1 cellular context compared by ENCODE assay signal in the genomic region with DNA sequence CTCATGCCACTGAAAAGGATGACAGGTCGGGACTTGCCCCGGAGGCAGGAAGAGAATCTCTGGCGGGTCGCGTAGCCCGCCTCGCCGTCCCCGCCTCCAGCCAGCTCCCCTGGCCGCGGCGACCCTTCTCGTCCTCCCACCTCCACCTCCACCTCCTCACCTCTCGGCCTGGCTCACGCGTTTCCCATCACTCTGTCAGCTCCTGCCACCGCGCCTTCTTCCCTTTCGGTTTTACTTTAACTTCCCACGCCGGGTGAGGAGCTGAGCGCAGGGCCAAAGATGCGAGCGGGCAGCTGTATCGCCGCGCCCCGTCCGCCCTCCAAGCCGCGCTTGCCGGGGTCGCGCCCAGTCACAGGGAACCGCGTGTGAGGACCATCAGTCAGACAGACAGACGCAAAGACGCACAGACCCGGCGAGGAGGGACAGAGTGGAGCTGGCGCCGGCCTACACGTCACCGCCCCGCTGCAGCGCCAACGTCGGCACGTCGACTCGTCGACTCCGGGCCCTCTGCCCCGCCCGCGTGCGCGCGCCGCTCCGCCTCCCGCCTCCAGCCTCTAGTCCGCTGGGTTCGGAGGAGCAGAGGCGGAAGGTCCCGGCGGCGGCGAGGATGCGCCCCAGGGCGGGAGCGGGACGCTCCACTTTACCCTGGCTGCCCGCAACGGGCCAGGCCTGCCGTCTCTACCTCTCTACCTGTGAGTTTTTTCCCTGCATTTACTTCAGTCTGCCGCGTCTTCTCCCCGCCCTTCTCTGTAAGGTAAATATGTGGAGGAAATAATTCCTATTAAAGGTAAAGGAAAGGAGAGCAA.
TF ChIP-seq lines count a peak whose summit lies in the region.

A gene with protein sequence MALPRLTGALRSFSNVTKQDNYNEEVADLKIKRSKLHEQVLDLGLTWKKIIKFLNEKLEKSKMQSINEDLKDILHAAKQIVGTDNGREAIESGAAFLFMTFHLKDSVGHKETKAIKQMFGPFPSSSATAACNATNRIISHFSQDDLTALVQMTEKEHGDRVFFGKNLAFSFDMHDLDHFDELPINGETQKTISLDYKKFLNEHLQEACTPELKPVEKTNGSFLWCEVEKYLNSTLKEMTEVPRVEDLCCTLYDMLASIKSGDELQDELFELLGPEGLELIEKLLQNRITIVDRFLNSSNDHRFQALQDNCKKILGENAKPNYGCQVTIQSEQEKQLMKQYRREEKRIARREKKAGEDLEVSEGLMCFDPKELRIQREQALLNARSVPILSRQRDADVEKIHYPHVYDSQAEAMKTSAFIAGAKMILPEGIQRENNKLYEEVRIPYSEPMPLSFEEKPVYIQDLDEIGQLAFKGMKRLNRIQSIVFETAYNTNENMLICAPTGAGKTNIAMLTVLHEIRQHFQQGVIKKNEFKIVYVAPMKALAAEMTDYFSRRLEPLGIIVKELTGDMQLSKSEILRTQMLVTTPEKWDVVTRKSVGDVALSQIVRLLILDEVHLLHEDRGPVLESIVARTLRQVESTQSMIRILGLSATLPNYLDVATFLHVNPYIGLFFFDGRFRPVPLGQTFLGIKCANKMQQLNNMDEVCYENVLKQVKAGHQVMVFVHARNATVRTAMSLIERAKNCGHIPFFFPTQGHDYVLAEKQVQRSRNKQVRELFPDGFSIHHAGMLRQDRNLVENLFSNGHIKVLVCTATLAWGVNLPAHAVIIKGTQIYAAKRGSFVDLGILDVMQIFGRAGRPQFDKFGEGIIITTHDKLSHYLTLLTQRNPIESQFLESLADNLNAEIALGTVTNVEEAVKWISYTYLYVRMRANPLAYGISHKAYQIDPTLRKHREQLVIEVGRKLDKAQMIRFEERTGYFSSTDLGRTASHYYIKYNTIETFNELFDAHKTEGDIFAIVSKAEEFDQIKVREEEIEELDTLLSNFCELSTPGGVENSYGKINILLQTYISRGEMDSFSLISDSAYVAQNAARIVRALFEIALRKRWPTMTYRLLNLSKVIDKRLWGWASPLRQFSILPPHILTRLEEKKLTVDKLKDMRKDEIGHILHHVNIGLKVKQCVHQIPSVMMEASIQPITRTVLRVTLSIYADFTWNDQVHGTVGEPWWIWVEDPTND (N-terminal part only) (minus strand): TSS at position 429 of the 806 bp plus-strand sequence. CDS start 13,332 bp downstream, outside the sequence.

TF ChIP-seq in HepG2, 621 proteins besides CTCF, POLR2A, EP300 and RAD21 (continued from another document and continues in another):
- peak; percentile 95 for TF ChIP-seq SAP130 (CRISPR knock-in tag; IDR thresholded peaks at IDR 0.05; ENCODE audit: low read depth)
- TF ChIP-seq ETV5 (CRISPR knock-in tag; IDR thresholded peaks at IDR 0.05; ENCODE audit: borderline replicate concordance): peak; percentile 52
- no peak for TF ChIP-seq NR3C1 (CRISPR knock-in tag; IDR thresholded peaks at IDR 0.05)
- TF ChIP-seq, protein P1, sequence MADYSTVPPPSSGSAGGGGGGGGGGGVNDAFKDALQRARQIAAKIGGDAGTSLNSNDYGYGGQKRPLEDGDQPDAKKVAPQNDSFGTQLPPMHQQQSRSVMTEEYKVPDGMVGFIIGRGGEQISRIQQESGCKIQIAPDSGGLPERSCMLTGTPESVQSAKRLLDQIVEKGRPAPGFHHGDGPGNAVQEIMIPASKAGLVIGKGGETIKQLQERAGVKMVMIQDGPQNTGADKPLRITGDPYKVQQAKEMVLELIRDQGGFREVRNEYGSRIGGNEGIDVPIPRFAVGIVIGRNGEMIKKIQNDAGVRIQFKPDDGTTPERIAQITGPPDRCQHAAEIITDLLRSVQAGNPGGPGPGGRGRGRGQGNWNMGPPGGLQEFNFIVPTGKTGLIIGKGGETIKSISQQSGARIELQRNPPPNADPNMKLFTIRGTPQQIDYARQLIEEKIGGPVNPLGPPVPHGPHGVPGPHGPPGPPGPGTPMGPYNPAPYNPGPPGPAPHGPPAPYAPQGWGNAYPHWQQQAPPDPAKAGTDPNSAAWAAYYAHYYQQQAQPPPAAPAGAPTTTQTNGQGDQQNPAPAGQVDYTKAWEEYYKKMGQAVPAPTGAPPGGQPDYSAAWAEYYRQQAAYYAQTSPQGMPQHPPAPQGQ (CRISPR knock-in tag; IDR thresholded peaks at IDR 0.05; ENCODE audit: borderline replicate concordance): 0 out of 2 replicates have a peak, but pooled peaks have one; percentile 34
- TF ChIP-seq, protein P2, sequence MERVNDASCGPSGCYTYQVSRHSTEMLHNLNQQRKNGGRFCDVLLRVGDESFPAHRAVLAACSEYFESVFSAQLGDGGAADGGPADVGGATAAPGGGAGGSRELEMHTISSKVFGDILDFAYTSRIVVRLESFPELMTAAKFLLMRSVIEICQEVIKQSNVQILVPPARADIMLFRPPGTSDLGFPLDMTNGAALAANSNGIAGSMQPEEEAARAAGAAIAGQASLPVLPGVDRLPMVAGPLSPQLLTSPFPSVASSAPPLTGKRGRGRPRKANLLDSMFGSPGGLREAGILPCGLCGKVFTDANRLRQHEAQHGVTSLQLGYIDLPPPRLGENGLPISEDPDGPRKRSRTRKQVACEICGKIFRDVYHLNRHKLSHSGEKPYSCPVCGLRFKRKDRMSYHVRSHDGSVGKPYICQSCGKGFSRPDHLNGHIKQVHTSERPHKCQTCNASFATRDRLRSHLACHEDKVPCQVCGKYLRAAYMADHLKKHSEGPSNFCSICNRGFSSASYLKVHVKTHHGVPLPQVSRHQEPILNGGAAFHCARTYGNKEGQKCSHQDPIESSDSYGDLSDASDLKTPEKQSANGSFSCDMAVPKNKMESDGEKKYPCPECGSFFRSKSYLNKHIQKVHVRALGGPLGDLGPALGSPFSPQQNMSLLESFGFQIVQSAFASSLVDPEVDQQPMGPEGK (CRISPR knock-in tag; IDR thresholded peaks at IDR 0.05): 0 out of 2 replicates have a peak, but pooled peaks have one; percentile 27
- TF ChIP-seq, protein P3, sequence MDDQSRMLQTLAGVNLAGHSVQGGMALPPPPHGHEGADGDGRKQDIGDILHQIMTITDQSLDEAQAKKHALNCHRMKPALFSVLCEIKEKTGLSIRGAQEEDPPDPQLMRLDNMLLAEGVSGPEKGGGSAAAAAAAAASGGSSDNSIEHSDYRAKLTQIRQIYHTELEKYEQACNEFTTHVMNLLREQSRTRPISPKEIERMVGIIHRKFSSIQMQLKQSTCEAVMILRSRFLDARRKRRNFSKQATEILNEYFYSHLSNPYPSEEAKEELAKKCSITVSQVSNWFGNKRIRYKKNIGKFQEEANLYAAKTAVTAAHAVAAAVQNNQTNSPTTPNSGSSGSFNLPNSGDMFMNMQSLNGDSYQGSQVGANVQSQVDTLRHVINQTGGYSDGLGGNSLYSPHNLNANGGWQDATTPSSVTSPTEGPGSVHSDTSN (CRISPR knock-in tag; IDR thresholded peaks at IDR 0.05; ENCODE audit: borderline replicate concordance): no peak
- TF ChIP-seq, protein P4, sequence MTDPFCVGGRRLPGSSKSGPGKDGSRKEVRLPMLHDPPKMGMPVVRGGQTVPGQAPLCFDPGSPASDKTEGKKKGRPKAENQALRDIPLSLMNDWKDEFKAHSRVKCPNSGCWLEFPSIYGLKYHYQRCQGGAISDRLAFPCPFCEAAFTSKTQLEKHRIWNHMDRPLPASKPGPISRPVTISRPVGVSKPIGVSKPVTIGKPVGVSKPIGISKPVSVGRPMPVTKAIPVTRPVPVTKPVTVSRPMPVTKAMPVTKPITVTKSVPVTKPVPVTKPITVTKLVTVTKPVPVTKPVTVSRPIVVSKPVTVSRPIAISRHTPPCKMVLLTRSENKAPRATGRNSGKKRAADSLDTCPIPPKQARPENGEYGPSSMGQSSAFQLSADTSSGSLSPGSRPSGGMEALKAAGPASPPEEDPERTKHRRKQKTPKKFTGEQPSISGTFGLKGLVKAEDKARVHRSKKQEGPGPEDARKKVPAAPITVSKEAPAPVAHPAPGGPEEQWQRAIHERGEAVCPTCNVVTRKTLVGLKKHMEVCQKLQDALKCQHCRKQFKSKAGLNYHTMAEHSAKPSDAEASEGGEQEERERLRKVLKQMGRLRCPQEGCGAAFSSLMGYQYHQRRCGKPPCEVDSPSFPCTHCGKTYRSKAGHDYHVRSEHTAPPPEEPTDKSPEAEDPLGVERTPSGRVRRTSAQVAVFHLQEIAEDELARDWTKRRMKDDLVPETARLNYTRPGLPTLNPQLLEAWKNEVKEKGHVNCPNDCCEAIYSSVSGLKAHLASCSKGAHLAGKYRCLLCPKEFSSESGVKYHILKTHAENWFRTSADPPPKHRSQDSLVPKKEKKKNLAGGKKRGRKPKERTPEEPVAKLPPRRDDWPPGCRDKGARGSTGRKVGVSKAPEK (CRISPR knock-in tag; IDR thresholded peaks at IDR 0.05; ENCODE audit: borderline replicate concordance): peak; percentile 69; the same call in 1 of the 2 replicates
- TF ChIP-seq HNF4A (CRISPR knock-in tag; IDR thresholded peaks at IDR 0.05): 0 out of 2 replicates have a peak, but pooled peaks have one; percentile 3
- TF ChIP-seq NR1H2 (CRISPR knock-in tag; IDR thresholded peaks at IDR 0.05; ENCODE audit: borderline replicate concordance, low read depth): 0 out of 2 replicates have a peak, but pooled peaks have one; percentile 51
- TF ChIP-seq, protein P5, sequence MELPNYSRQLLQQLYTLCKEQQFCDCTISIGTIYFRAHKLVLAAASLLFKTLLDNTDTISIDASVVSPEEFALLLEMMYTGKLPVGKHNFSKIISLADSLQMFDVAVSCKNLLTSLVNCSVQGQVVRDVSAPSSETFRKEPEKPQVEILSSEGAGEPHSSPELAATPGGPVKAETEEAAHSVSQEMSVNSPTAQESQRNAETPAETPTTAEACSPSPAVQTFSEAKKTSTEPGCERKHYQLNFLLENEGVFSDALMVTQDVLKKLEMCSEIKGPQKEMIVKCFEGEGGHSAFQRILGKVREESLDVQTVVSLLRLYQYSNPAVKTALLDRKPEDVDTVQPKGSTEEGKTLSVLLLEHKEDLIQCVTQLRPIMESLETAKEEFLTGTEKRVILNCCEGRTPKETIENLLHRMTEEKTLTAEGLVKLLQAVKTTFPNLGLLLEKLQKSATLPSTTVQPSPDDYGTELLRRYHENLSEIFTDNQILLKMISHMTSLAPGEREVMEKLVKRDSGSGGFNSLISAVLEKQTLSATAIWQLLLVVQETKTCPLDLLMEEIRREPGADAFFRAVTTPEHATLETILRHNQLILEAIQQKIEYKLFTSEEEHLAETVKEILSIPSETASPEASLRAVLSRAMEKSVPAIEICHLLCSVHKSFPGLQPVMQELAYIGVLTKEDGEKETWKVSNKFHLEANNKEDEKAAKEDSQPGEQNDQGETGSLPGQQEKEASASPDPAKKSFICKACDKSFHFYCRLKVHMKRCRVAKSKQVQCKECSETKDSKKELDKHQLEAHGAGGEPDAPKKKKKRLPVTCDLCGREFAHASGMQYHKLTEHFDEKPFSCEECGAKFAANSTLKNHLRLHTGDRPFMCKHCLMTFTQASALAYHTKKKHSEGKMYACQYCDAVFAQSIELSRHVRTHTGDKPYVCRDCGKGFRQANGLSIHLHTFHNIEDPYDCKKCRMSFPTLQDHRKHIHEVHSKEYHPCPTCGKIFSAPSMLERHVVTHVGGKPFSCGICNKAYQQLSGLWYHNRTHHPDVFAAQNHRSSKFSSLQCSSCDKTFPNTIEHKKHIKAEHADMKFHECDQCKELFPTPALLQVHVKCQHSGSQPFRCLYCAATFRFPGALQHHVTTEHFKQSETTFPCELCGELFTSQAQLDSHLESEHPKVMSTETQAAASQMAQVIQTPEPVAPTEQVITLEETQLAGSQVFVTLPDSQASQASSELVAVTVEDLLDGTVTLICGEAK (IDR thresholded peaks at IDR 0.05): no peak
- TF ChIP-seq, protein P5 (CRISPR knock-in tag; IDR thresholded peaks at IDR 0.05): peak; percentile 88
- TF ChIP-seq REPIN1 (CRISPR knock-in tag; IDR thresholded peaks at IDR 0.05; ENCODE audit: borderline replicate concordance, low read depth): peak; percentile 91
- no peak for TF ChIP-seq ZNF382 (CRISPR knock-in tag; IDR thresholded peaks at IDR 0.05; ENCODE audit: borderline replicate concordance)
- peak; percentile 52 for TF ChIP-seq RARA (CRISPR knock-in tag; IDR thresholded peaks at IDR 0.05)
- TF ChIP-seq ZNF350 (CRISPR knock-in tag; IDR thresholded peaks at IDR 0.05; ENCODE audit: borderline replicate concordance, low read depth): peak; percentile 82; the same call in 1 of the 2 replicates
- TF ChIP-seq, protein P6, sequence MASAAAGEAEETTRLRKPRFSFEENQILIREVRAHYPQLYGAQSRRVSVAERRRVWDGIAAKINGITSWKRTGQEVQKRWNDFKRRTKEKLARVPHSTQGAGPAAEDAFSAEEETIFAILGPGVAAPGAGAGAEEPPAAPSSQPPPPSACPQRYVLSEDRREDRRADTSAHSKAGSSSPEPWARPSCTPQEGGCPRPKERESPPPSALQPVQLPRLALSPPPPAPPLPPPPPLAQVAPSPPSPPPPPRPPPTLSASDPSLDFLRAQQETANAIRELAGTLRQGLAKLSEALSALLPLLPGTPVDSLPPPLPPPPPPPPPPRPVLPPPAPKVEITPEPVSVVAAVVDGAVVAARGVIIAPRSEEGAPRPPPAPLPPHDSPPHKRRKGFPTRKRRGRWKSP (CRISPR knock-in tag; IDR thresholded peaks at IDR 0.05): peak; percentile 84
- 0 out of 2 replicates have a peak, but pooled peaks have one; percentile 40 for TF ChIP-seq ZFP1 (CRISPR knock-in tag; IDR thresholded peaks at IDR 0.05)
- TF ChIP-seq, protein P7, sequence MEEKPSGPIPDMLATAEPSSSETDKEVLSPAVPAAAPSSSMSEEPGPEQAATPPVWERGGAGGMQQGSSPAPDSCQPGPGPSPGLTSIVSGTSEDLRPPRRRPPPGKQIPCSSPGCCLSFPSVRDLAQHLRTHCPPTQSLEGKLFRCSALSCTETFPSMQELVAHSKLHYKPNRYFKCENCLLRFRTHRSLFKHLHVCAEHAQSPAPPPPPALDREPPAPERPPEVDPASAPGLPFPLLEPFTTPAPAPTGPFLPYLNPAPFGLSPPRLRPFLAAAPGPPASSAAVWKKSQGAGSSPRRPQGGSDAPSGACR (CRISPR knock-in tag; IDR thresholded peaks at IDR 0.05): peak; percentile 95
- TF ChIP-seq TBL1XR1 (IDR thresholded peaks at IDR 0.05; ENCODE audit: borderline replicate concordance, low read length, partially characterized antibody): no peak
- no peak for TF ChIP-seq NFATC3 (CRISPR knock-in tag; IDR thresholded peaks at IDR 0.05)
- TF ChIP-seq ZSCAN30 (CRISPR knock-in tag; IDR thresholded peaks at IDR 0.05): 0 out of 2 replicates have a peak, but pooled peaks have one; percentile 70
